ENCODE assay signal across 23 cellular contexts in the genomic region with DNA sequence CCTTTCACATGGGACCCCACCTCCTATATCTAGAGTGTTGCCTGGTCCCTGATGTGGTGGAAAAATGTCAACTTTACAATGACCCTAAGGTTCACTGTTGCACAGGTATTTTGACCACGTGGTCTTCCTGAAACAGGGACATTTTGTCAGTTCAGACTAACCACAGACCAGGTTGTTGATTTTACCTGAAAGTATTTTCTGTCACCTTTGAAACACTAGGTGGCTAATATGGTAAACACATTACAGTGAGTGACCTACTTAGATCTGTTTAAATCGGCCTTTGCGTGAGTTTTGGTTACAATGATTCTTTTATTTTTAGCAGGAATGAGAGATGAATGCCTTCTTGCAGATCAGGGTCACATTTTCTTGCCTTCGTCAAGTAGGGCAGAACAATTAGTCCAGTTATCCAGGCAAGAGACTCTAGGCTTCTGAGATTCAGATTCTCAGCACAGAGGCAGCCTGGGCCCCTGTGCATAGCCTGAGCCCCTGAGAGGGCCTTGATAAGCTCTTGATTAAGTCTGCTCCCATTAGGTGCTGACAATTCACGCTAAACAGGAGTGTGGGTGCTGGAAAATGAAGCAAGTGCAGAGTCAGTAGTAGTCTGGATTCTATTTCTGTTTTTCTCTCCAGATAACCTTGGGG.
"Had no signal": no experiment of that assay in that cellular context is flagged by ENCODE, and none has a peak within 500 bp of the region (broad histone marks: within the 10 kb centered on the region; RNA-seq: fewer than 3 reads in every experiment).

No MANE protein-coding gene starts in this region.

- DNase-seq: activated CD4-positive, alpha-beta memory T cell treated with anti-CD3 and anti-CD28 coated beads for 36 hours; activated CD4-positive, alpha-beta T cell treated with anti-CD3 and anti-CD28 coated beads, Interleukin-2, amount 10 ng/mL, durations not matched to agents 24 days and 14 days; activated CD4-positive, CD25-positive, alpha-beta regulatory T cell treated with anti-CD3 and anti-CD28 coated beads, Interleukin-2, amount 50 U/mL, for 72 hours; activated CD8-positive, alpha-beta memory T cell treated with anti-CD3 and anti-CD28 coated beads, Interleukin-2, amount 50 U/mL, for 48 hours; activated gamma-delta T cell; activated naive CD4-positive, alpha-beta T cell treated with anti-CD3 and anti-CD28 coated beads, Interleukin-2, amount 10 ng/mL, durations not matched to agents 7 days and 5 days; activated naive CD8-positive, alpha-beta T cell treated with anti-CD3 and anti-CD28 coated beads, Interleukin-2, amount 10 ng/mL, durations not matched to agents 7 days and 5 days; activated T-cell treated with anti-CD3 and anti-CD28 coated beads, Interleukin-2, amount 50 U/mL, for 24 hours; brain microvascular endothelial cell; central memory CD4-positive, alpha-beta T cell; foreskin keratinocyte; heart right ventricle; kidney glomerular epithelial cell; left ventricle myocardium superior; midbrain; naive thymus-derived CD4-positive, alpha-beta T cell; ovary; right cardiac atrium; spleen; stimulated activated naive CD4-positive, alpha-beta T cell; T-helper 2 cell; transverse colon had no signal

- H3K4me3 Mint-ChIP-seq: activated CD4-positive, alpha-beta memory T cell treated with anti-CD3 and anti-CD28 coated beads for 36 hours; activated CD4-positive, alpha-beta T cell treated with anti-CD3 and anti-CD28 coated beads, Interleukin-2, amount 10 ng/mL, durations not matched to agents 24 days and 14 days; activated naive CD4-positive, alpha-beta T cell treated with anti-CD3 and anti-CD28 coated beads, Interleukin-2, amount 10 ng/mL, durations not matched to agents 7 days and 5 days; activated naive CD8-positive, alpha-beta T cell treated with anti-CD3 and anti-CD28 coated beads, Interleukin-2, amount 10 ng/mL, durations not matched to agents 7 days and 5 days; activated T-cell treated with anti-CD3 and anti-CD28 coated beads, Interleukin-2, amount 50 U/mL, for 24 hours; memory B cell; naive thymus-derived CD4-positive, alpha-beta T cell had no signal

- ATAC-seq: foreskin keratinocyte; heart right ventricle; left ventricle myocardium superior; naive thymus-derived CD4-positive, alpha-beta T cell had no signal

- H3K9me3 Mint-ChIP-seq: activated CD4-positive, alpha-beta memory T cell treated with anti-CD3 and anti-CD28 coated beads for 36 hours; activated CD4-positive, alpha-beta T cell treated with anti-CD3 and anti-CD28 coated beads, Interleukin-2, amount 10 ng/mL, durations not matched to agents 24 days and 14 days; activated naive CD4-positive, alpha-beta T cell treated with anti-CD3 and anti-CD28 coated beads, Interleukin-2, amount 10 ng/mL, durations not matched to agents 7 days and 5 days; activated naive CD8-positive, alpha-beta T cell treated with anti-CD3 and anti-CD28 coated beads, Interleukin-2, amount 10 ng/mL, durations not matched to agents 7 days and 5 days; activated T-cell treated with anti-CD3 and anti-CD28 coated beads, Interleukin-2, amount 50 U/mL, for 24 hours; memory B cell had no signal

- H3K4me1 Mint-ChIP-seq: activated CD4-positive, alpha-beta T cell treated with anti-CD3 and anti-CD28 coated beads, Interleukin-2, amount 10 ng/mL, durations not matched to agents 24 days and 14 days; activated naive CD4-positive, alpha-beta T cell treated with anti-CD3 and anti-CD28 coated beads, Interleukin-2, amount 10 ng/mL, durations not matched to agents 7 days and 5 days; activated naive CD8-positive, alpha-beta T cell treated with anti-CD3 and anti-CD28 coated beads, Interleukin-2, amount 10 ng/mL, durations not matched to agents 7 days and 5 days; memory B cell; naive thymus-derived CD4-positive, alpha-beta T cell had no signal

- H3K36me3 Mint-ChIP-seq: activated CD4-positive, alpha-beta memory T cell treated with anti-CD3 and anti-CD28 coated beads for 36 hours; activated naive CD4-positive, alpha-beta T cell treated with anti-CD3 and anti-CD28 coated beads, Interleukin-2, amount 10 ng/mL, durations not matched to agents 7 days and 5 days; activated naive CD8-positive, alpha-beta T cell treated with anti-CD3 and anti-CD28 coated beads, Interleukin-2, amount 10 ng/mL, durations not matched to agents 7 days and 5 days; memory B cell; naive thymus-derived CD4-positive, alpha-beta T cell had no signal

- H3K27me3 Mint-ChIP-seq: activated naive CD4-positive, alpha-beta T cell treated with anti-CD3 and anti-CD28 coated beads, Interleukin-2, amount 10 ng/mL, durations not matched to agents 7 days and 5 days had no signal

- H3K27ac Mint-ChIP-seq: activated CD4-positive, alpha-beta memory T cell treated with anti-CD3 and anti-CD28 coated beads for 36 hours; activated CD4-positive, alpha-beta T cell treated with anti-CD3 and anti-CD28 coated beads, Interleukin-2, amount 10 ng/mL, durations not matched to agents 24 days and 14 days; activated naive CD4-positive, alpha-beta T cell treated with anti-CD3 and anti-CD28 coated beads, Interleukin-2, amount 10 ng/mL, durations not matched to agents 7 days and 5 days; activated naive CD8-positive, alpha-beta T cell treated with anti-CD3 and anti-CD28 coated beads, Interleukin-2, amount 10 ng/mL, durations not matched to agents 7 days and 5 days; activated T-cell treated with anti-CD3 and anti-CD28 coated beads, Interleukin-2, amount 50 U/mL, for 24 hours; memory B cell; naive thymus-derived CD4-positive, alpha-beta T cell had no signal
